1 cellular context compared by ENCODE assay signal in the genomic region with DNA sequence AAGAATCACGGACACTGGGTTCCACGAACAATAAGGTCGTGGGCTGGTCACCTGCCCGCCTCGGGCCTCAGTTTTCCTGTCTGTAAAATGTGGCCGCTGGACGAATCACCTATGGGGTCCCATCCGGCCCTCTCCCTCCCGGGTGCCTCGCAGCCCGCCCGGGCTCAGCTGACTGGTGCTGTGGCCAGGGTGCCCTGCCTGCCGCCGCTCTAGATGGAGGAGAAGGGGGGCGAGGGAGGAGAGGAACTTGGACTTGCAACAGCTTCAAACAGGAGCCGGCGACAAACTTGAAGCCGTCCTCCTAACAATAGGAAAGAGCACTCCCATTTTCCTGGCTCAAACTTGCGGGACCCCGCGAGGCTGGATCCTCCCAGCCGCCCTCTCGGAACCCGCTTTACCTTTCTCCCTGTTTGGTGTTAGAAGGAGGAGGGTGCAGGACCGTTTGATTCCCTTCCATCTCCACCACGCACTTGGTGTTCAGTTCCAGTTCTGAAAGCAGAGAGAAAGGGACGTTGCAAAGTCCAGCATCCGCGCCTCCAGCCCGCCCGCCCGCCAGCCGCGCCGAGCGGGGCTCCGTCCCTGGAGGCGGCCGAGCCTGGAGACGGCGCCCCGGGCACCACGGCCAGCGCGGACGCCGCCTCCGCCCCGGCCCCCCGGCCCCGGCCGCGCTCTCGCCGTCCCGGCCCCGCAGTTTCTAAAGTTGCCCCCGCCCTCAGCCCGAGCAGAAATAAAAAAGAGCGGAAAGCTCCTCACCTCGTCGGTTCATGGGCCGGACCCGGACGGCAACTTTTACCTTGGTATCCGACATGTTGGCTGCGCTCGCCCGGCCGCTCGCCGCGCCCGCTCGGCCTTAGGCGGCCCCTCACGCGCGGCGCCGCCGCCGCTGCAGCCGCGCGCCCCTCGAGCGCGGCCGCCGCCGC.
TF ChIP-seq lines count a peak whose summit lies in the region.

No MANE protein-coding gene starts in this region.

TF ChIP-seq in HepG2, 621 proteins besides CTCF, POLR2A, EP300 and RAD21 (continued from another document and continues in another):
- no peak for TF ChIP-seq NBN (conservative IDR thresholded peaks at IDR 0.05)
- TF ChIP-seq MIER2 (CRISPR knock-in tag; IDR thresholded peaks at IDR 0.05) = no peak
- TF ChIP-seq, protein P1, sequence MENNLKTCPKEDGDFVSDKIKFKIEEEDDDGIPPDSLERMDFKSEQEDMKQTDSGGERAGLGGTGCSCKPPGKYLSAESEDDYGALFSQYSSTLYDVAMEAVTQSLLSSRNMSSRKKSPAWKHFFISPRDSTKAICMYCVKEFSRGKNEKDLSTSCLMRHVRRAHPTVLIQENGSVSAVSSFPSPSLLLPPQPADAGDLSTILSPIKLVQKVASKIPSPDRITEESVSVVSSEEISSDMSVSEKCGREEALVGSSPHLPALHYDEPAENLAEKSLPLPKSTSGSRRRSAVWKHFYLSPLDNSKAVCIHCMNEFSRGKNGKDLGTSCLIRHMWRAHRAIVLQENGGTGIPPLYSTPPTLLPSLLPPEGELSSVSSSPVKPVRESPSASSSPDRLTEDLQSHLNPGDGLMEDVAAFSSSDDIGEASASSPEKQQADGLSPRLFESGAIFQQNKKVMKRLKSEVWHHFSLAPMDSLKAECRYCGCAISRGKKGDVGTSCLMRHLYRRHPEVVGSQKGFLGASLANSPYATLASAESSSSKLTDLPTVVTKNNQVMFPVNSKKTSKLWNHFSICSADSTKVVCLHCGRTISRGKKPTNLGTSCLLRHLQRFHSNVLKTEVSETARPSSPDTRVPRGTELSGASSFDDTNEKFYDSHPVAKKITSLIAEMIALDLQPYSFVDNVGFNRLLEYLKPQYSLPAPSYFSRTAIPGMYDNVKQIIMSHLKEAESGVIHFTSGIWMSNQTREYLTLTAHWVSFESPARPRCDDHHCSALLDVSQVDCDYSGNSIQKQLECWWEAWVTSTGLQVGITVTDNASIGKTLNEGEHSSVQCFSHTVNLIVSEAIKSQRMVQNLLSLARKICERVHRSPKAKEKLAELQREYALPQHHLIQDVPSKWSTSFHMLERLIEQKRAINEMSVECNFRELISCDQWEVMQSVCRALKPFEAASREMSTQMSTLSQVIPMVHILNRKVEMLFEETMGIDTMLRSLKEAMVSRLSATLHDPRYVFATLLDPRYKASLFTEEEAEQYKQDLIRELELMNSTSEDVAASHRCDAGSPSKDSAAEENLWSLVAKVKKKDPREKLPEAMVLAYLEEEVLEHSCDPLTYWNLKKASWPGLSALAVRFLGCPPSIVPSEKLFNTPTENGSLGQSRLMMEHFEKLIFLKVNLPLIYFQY (CRISPR knock-in tag; IDR thresholded peaks at IDR 0.05; ENCODE audit: borderline replicate concordance) = no peak
- no peak for TF ChIP-seq THAP8 (CRISPR knock-in tag; IDR thresholded peaks at IDR 0.05; ENCODE audit: borderline replicate concordance)
- no peak for TF ChIP-seq ZNF558 (CRISPR knock-in tag; IDR thresholded peaks at IDR 0.05; ENCODE audit: borderline replicate concordance)
- no peak for TF ChIP-seq TARDBP (CRISPR knock-in tag; IDR thresholded peaks at IDR 0.05)
- 0 out of 2 replicates have a peak, but pooled peaks have one; percentile 48 for TF ChIP-seq SALL2 (CRISPR knock-in tag; IDR thresholded peaks at IDR 0.05)
- no peak for TF ChIP-seq ZNF260 (CRISPR knock-in tag; IDR thresholded peaks at IDR 0.05; ENCODE audit: borderline replicate concordance, low read depth)
- TF ChIP-seq, protein P2, sequence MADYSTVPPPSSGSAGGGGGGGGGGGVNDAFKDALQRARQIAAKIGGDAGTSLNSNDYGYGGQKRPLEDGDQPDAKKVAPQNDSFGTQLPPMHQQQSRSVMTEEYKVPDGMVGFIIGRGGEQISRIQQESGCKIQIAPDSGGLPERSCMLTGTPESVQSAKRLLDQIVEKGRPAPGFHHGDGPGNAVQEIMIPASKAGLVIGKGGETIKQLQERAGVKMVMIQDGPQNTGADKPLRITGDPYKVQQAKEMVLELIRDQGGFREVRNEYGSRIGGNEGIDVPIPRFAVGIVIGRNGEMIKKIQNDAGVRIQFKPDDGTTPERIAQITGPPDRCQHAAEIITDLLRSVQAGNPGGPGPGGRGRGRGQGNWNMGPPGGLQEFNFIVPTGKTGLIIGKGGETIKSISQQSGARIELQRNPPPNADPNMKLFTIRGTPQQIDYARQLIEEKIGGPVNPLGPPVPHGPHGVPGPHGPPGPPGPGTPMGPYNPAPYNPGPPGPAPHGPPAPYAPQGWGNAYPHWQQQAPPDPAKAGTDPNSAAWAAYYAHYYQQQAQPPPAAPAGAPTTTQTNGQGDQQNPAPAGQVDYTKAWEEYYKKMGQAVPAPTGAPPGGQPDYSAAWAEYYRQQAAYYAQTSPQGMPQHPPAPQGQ (CRISPR knock-in tag; IDR thresholded peaks at IDR 0.05; ENCODE audit: borderline replicate concordance) = no peak
- TF ChIP-seq IRF1 (CRISPR knock-in tag; IDR thresholded peaks at IDR 0.05; ENCODE audit: low read depth) = no peak
- no peak for TF ChIP-seq ZNF460 (CRISPR knock-in tag; IDR thresholded peaks at IDR 0.05; ENCODE audit: borderline replicate concordance)
- TF ChIP-seq HMG20B (CRISPR knock-in tag; conservative IDR thresholded peaks at IDR 0.05) = no peak; the same call in 1 of the 2 replicates
- TF ChIP-seq TSC22D2 (CRISPR knock-in tag; IDR thresholded peaks at IDR 0.05; ENCODE audit: borderline replicate concordance) = peak; percentile 29; the same call in 1 of the 2 replicates
- TF ChIP-seq ZEB1 (IDR thresholded peaks at IDR 0.05; ENCODE audit: insufficient replicate concordance, low read depth) = no peak
- no peak for TF ChIP-seq ZNF343 (CRISPR knock-in tag; IDR thresholded peaks at IDR 0.05)
- TF ChIP-seq ZNF562 (CRISPR knock-in tag; IDR thresholded peaks at IDR 0.05; ENCODE audit: borderline replicate concordance) = no peak
- TF ChIP-seq TP53 (CRISPR knock-in tag; conservative IDR thresholded peaks at IDR 0.05) = 0 out of 2 replicates have a peak, but pooled peaks have one; percentile 41
- TF ChIP-seq XBP1 (CRISPR knock-in tag; IDR thresholded peaks at IDR 0.05) = no peak
- no peak for TF ChIP-seq ZFP36L2 (CRISPR knock-in tag; IDR thresholded peaks at IDR 0.05)
- TF ChIP-seq EHMT2 (IDR thresholded peaks at IDR 0.05; ENCODE audit: borderline replicate concordance, low read depth, low read length) = no peak
- TF ChIP-seq CHD4 (IDR thresholded peaks at IDR 0.05; ENCODE audit: borderline replicate concordance, low read length) = no peak
- no peak; the same call in 1 of the 2 replicates for TF ChIP-seq ZNF678 (CRISPR knock-in tag; IDR thresholded peaks at IDR 0.05)
- no peak for TF ChIP-seq SRSF4 (IDR thresholded peaks at IDR 0.05; ENCODE audit: low read depth, low read length, poor library complexity, severe bottlenecking)
- no peak; the same call in 1 of the 2 replicates for TF ChIP-seq GATAD1 (CRISPR knock-in tag; IDR thresholded peaks at IDR 0.05)
- TF ChIP-seq ARNT (IDR thresholded peaks at IDR 0.05) = no peak
- TF ChIP-seq SRY (CRISPR knock-in tag; IDR thresholded peaks at IDR 0.05) = peak; percentile 53; the same call in 1 of the 2 replicates
- no peak for TF ChIP-seq MAFK (conservative IDR thresholded peaks at IDR 0.05 in 1 of 2, IDR thresholded peaks at IDR 0.05 in 1 of 2; ENCODE audit: low read length in 2 of 2)
- 0 out of 2 replicates have a peak, but pooled peaks have one; percentile 11 for TF ChIP-seq CEBPB (IDR thresholded peaks at IDR 0.05; ENCODE audit: borderline replicate concordance, low read depth, low read length)
- no peak for TF ChIP-seq ZNF720 (CRISPR knock-in tag; IDR thresholded peaks at IDR 0.05)
- TF ChIP-seq ZNF121 (CRISPR knock-in tag; IDR thresholded peaks at IDR 0.05) = no peak
- TF ChIP-seq, protein P3, sequence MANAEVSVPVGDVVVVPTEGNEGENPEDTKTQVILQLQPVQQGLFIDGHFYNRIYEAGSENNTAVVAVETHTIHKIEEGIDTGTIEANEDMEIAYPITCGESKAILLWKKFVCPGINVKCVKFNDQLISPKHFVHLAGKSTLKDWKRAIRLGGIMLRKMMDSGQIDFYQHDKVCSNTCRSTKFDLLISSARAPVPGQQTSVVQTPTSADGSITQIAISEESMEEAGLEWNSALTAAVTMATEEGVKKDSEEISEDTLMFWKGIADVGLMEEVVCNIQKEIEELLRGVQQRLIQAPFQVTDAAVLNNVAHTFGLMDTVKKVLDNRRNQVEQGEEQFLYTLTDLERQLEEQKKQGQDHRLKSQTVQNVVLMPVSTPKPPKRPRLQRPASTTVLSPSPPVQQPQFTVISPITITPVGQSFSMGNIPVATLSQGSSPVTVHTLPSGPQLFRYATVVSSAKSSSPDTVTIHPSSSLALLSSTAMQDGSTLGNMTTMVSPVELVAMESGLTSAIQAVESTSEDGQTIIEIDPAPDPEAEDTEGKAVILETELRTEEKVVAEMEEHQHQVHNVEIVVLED (CRISPR knock-in tag; IDR thresholded peaks at IDR 0.05; ENCODE audit: borderline replicate concordance) = no peak
- peak; percentile 62; the same call in 1 of the 2 replicates for TF ChIP-seq ZNF501 (CRISPR knock-in tag; IDR thresholded peaks at IDR 0.05)
- no peak for TF ChIP-seq MXD1 (CRISPR knock-in tag; IDR thresholded peaks at IDR 0.05)
- no peak for TF ChIP-seq CSRNP2 (CRISPR knock-in tag; conservative IDR thresholded peaks at IDR 0.05; ENCODE audit: low read depth)
- TF ChIP-seq E2F2 (CRISPR knock-in tag; IDR thresholded peaks at IDR 0.05; ENCODE audit: borderline replicate concordance) = no peak
- peak; percentile 70; the same call in 1 of the 2 replicates for TF ChIP-seq IRX3 (CRISPR knock-in tag; IDR thresholded peaks at IDR 0.05; ENCODE audit: borderline replicate concordance, low read depth)
- no peak for TF ChIP-seq ZNF124 (CRISPR knock-in tag; IDR thresholded peaks at IDR 0.05)
- TF ChIP-seq FOXK1 (CRISPR knock-in tag; IDR thresholded peaks at IDR 0.05; ENCODE audit: borderline replicate concordance, low read depth) = no peak
- TF ChIP-seq DNMT1 (CRISPR knock-in tag; IDR thresholded peaks at IDR 0.05) = no peak
- 0 out of 2 replicates have a peak, but pooled peaks have one; percentile 35 for TF ChIP-seq MEIS2 (CRISPR knock-in tag; IDR thresholded peaks at IDR 0.05)
- no peak for TF ChIP-seq THYN1 (CRISPR knock-in tag; IDR thresholded peaks at IDR 0.05; ENCODE audit: borderline replicate concordance, low read depth)
- no peak; the same call in 1 of the 2 replicates for TF ChIP-seq ZNF367 (CRISPR knock-in tag; IDR thresholded peaks at IDR 0.05; ENCODE audit: borderline replicate concordance)
- no peak for TF ChIP-seq HNF4G (IDR thresholded peaks at IDR 0.05; ENCODE audit: borderline replicate concordance, low read depth, low read length)
- no peak for TF ChIP-seq HNF4G (CRISPR knock-in tag; IDR thresholded peaks at IDR 0.05; ENCODE audit: borderline replicate concordance, low read depth)
- TF ChIP-seq ZNF816 (CRISPR knock-in tag; IDR thresholded peaks at IDR 0.05; ENCODE audit: borderline replicate concordance) = no peak
- no peak; the same call in 1 of the 2 replicates for TF ChIP-seq PHF20 (CRISPR knock-in tag; IDR thresholded peaks at IDR 0.05)
- no peak for TF ChIP-seq ZNF24 (IDR thresholded peaks at IDR 0.05)
- TF ChIP-seq ZNF747 (CRISPR knock-in tag; IDR thresholded peaks at IDR 0.05; ENCODE audit: borderline replicate concordance) = no peak
- no peak for TF ChIP-seq GLI4 (CRISPR knock-in tag; IDR thresholded peaks at IDR 0.05; ENCODE audit: borderline replicate concordance)
- TF ChIP-seq SETDB1 (CRISPR knock-in tag; IDR thresholded peaks at IDR 0.05; ENCODE audit: borderline replicate concordance) = no peak
- TF ChIP-seq ZNF75D (CRISPR knock-in tag; IDR thresholded peaks at IDR 0.05; ENCODE audit: borderline replicate concordance) = no peak
- TF ChIP-seq, protein P4, sequence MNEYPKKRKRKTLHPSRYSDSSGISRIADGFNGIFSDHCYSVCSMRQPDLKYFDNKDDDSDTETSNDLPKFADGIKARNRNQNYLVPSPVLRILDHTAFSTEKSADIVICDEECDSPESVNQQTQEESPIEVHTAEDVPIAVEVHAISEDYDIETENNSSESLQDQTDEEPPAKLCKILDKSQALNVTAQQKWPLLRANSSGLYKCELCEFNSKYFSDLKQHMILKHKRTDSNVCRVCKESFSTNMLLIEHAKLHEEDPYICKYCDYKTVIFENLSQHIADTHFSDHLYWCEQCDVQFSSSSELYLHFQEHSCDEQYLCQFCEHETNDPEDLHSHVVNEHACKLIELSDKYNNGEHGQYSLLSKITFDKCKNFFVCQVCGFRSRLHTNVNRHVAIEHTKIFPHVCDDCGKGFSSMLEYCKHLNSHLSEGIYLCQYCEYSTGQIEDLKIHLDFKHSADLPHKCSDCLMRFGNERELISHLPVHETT (CRISPR knock-in tag; conservative IDR thresholded peaks at IDR 0.05) = no peak
